Comparison of ENCODE assay signal across 17 cellular contexts in the genomic region with DNA sequence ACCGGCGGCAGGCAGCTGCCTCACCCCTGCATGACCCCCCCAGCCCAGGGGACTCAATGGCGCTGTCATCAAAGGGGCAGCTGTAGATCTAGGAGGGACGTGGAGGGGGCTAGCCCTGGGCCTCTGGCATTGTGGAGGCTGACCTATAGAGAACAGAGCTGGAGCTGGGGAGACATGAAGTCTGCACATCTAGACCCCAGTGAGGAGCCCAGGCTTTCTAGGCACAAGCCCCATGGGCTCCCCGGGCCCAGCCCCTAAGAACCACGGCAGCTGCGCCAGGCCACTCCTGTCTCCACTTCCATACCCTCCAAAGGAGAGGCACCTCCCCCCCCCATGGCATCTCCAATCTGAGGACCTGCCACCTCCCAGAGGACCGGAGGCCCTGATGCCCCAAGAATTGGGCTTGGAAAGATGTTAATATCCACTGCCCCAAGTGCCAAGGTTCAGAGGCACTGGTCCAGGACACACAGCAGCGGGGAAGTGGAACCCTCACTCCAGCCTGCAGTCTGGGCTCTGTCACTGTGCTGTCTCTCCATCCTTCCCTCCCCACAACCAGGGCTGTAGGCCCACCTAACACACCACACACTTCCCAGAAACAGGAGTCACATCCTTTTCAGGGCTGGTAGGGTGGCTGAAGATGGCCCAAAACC. TPM values are rescaled to one million over a fixed set of nuclear protein-coding genes. Genes with fewer than 3 reads are reported as not detected.
A peak's percentile ranks its signal among the peaks of the same experiment; 100 is the strongest.
DNase-seq lines count a peak whose midpoint lies in the region; ATAC-seq and TF ChIP-seq lines count a peak whose summit lies in the region.
"Had no signal": no experiment of that assay in that cellular context is flagged by ENCODE, and none has a peak within 500 bp of the region (broad histone marks: within the 10 kb centered on the region; RNA-seq: fewer than 3 reads in every experiment).

No MANE protein-coding gene starts in this region.

- H3K27me3 ChIP-seq in heart right ventricle (no peaks in the 10 kb centered on the region), osteoblast (ENCODE audit: insufficient read depth, low read length) (no peaks in the 10 kb centered on the region)
- H3K27me3 ChIP-seq: SJCRH30 had no signal

- H3K9me3 Mint-ChIP-seq in effector memory CD8-positive, alpha-beta T cell: peaks cover 0 to 2% of the 10 kb centered on the region in 2 donors

- H2AFZ ChIP-seq in osteoblast (ENCODE audit: low read length): no peak overlapping the region

- H3K27ac ChIP-seq in heart right ventricle: peak overlapping the region; percentile 68 to 96 (median 88)
- H3K27ac ChIP-seq in osteoblast (ENCODE audit: low read depth, low read length): no peak overlapping the region
- H3K27ac ChIP-seq: C4-2B, SJCRH30 had no signal

- H3K36me3 Mint-ChIP-seq in effector memory CD8-positive, alpha-beta T cell (ENCODE audit: insufficient read depth): peaks cover 9% of the 10 kb centered on the region

- H3K4me3 Mint-ChIP-seq in effector memory CD8-positive, alpha-beta T cell: no peak overlapping the region

- no peak overlapping the region for H3K4me3 ChIP-seq in heart right ventricle
- H3K4me3 ChIP-seq in osteoblast (ENCODE audit: insufficient read depth, low read length): no peak overlapping the region
- H3K4me3 ChIP-seq: SJCRH30 had no signal

- H3K4me1 ChIP-seq in heart right ventricle (peaks cover 5 to 79% (median 37%) of the 10 kb centered on the region in 9 donors), osteoblast (ENCODE audit: insufficient read depth, low read length) (peaks cover 17% of the 10 kb centered on the region)

- 61 to 63% methylated on average over 9 of the region's 9 CpGs for WGBS in heart right ventricle, 2 donors

- no peak overlapping the region for H3K4me2 ChIP-seq in osteoblast (ENCODE audit: insufficient read depth, low read length)

- intact Hi-C loops in heart right ventricle (cut with DNase I) (no loop called here), cardiac septum (cut with DNase I) (loop anchor here (5.0 kb wide), 1 partner anchor 188 kb away; a partner anchor contains a TSS)

- H3K27ac Mint-ChIP-seq in effector memory CD8-positive, alpha-beta T cell: peak overlapping the region; percentile 23 to 58

- H3K9me3 ChIP-seq in heart right ventricle (no peaks in the 10 kb centered on the region), osteoblast (ENCODE audit: low read depth, low read length) (no peaks in the 10 kb centered on the region)
- H3K9me3 ChIP-seq: Caco-2, SJCRH30 had no signal

- H3K36me3 ChIP-seq in heart right ventricle (peaks cover 0 to 19% (median 6%) of the 10 kb centered on the region in 9 donors), osteoblast (ENCODE audit: insufficient read depth, low read length) (peaks cover 7% of the 10 kb centered on the region)
- H3K36me3 ChIP-seq: SJCRH30 had no signal

- TF ChIP-seq CTCF in heart right ventricle (IDR thresholded peaks at IDR 0.05): no peak
- TF ChIP-seq CTCF in osteoblast (IDR thresholded peaks at IDR 0.05; ENCODE audit: extremely low read depth, low read depth, low read length): no peak

- H3K27me3 Mint-ChIP-seq in effector memory CD8-positive, alpha-beta T cell: no peaks in the 10 kb centered on the region

- DNase-seq in heart right ventricle (no peak), cardiac septum (ENCODE audit: low spot score) (no peak), osteoblast (ENCODE audit: insufficient read length, low spot score, missing footprints) (peak; percentile 91), NK-92 (lab: John Stamatoyannopoulos, UW; ENCODE audit: unreplicated experiment) (no peak), NCI-H2081 (lab: John Stamatoyannopoulos, UW) (no peak), NCI-H2171 (lab: John Stamatoyannopoulos, UW) (no peak)
- no peak for DNase-seq in effector memory CD8-positive, alpha-beta T cell
- DNase-seq: Caco-2, H7, Karpas-422, MM.1S, NCI-H1105, NCI-H187, SJCRH30 had no signal

- peaks cover 8 to 12% of the 10 kb centered on the region in 2 donors for H3K4me1 Mint-ChIP-seq in effector memory CD8-positive, alpha-beta T cell (ENCODE audit: low read depth in 2 of 2)

- H4K20me1 ChIP-seq in osteoblast (ENCODE audit: insufficient read depth, low read length): no peaks in the 10 kb centered on the region

- ATAC-seq in heart right ventricle (no peak), GM21381 (IDR thresholded peaks at IDR 0.05; ENCODE audit: unreplicated experiment) (no peak)
- ATAC-seq in effector memory CD8-positive, alpha-beta T cell (replicated peaks): no peak
- ATAC-seq: HepG2 had no signal

- H3K79me2 ChIP-seq in osteoblast (ENCODE audit: insufficient read depth, low read length): peaks cover 6% of the 10 kb centered on the region

RNA-seq across cellular contexts. Expression of a gene that starts 4.5 kb away (rescaled TPM):
- total RNA-seq in heart right ventricle (100 to 1,000 TPM in 8 of 10 donors, 10 to 100 TPM in 2; 94.4 to 264 (median 124) TPM), cardiac septum (137 TPM), osteoblast (13.6 and 15.6 TPM in 2 replicates)
- 100 to 1,000 TPM; 102 to 117 TPM for polyA plus RNA-seq in heart right ventricle
